In genomic region chr13:53775807-53776206, GRCh38 we compare ENCODE assay signal across 16 cellular contexts.
DNase-seq lines count a peak whose midpoint lies in the region; ATAC-seq and TF ChIP-seq lines count a peak whose summit lies in the region.
"Had no signal": no experiment of that assay in that cellular context is flagged by ENCODE, and none has a peak within 500 bp of the region (broad histone marks: within the 10 kb centered on the region; RNA-seq: fewer than 3 reads in every experiment).

No MANE protein-coding gene starts in this region.

- H3K27ac Mint-ChIP-seq in mesothelial cell of epicardium: no peak overlapping the region
- H3K27ac Mint-ChIP-seq in activated CD4-positive, alpha-beta T cell treated with anti-CD3 and anti-CD28 coated beads, Interleukin-2, amount 10 ng/mL, durations not matched to agents 24 days and 14 days: no peak overlapping the region
- H3K27ac Mint-ChIP-seq: CD8-positive, alpha-beta memory T cell had no signal

- H3K27me3 Mint-ChIP-seq in mesothelial cell of epicardium (ENCODE audit: low read depth): no peaks in the 10 kb centered on the region
- H3K27me3 Mint-ChIP-seq in activated CD4-positive, alpha-beta T cell treated with anti-CD3 and anti-CD28 coated beads, Interleukin-2, amount 10 ng/mL, durations not matched to agents 24 days and 14 days: no peaks in the 10 kb centered on the region
- H3K27me3 Mint-ChIP-seq: CD8-positive, alpha-beta memory T cell had no signal

- peak; percentile 11 for TF ChIP-seq CTCF in mesothelial cell of epicardium (IDR thresholded peaks at IDR 0.05; ENCODE audit: unreplicated experiment)

- no peak for ATAC-seq in HG03565 (IDR thresholded peaks at IDR 0.05; ENCODE audit: unreplicated experiment)
- ATAC-seq: Panc1, Right ventricle myocardium inferior had no signal

- H3K4me1 Mint-ChIP-seq in mesothelial cell of epicardium: peaks cover 35% of the 10 kb centered on the region
- H3K4me1 Mint-ChIP-seq in activated CD4-positive, alpha-beta T cell treated with anti-CD3 and anti-CD28 coated beads, Interleukin-2, amount 10 ng/mL, durations not matched to agents 24 days and 14 days: no peaks in the 10 kb centered on the region
- H3K4me1 Mint-ChIP-seq: CD8-positive, alpha-beta memory T cell had no signal

- H3K9me3 Mint-ChIP-seq in mesothelial cell of epicardium: peaks cover 3% of the 10 kb centered on the region
- H3K9me3 Mint-ChIP-seq in activated CD4-positive, alpha-beta T cell treated with anti-CD3 and anti-CD28 coated beads, Interleukin-2, amount 10 ng/mL, durations not matched to agents 24 days and 14 days: no peaks in the 10 kb centered on the region

- DNase-seq in DMS 273 (lab: John Stamatoyannopoulos, UW; ENCODE audit: unreplicated experiment) (peak; percentile 2), DMS 273 treated with DMSO at 0.1 percent for 48 hours (lab: John Stamatoyannopoulos, UW) (no peak), HT-29 (ENCODE audit: low spot score) (peak; percentile 7), SW480 (ENCODE audit: low spot score) (peak; percentile 11), mesothelial cell of epicardium (ENCODE audit: low spot score in 2 of 2, unreplicated experiment in 2 of 2) (no peak), occipital lobe (lab: John Stamatoyannopoulos, UW) (no peak)
- no peak for DNase-seq in activated CD4-positive, alpha-beta T cell treated with anti-CD3 and anti-CD28 coated beads, Interleukin-2, amount 10 ng/mL, durations not matched to agents 24 days and 14 days
- DNase-seq: 8988T; CD8-positive, alpha-beta memory T cell; DMS153; H7; NCI-H2029; NCI-H524 treated with DMSO at 0.1 percent for 48 hours had no signal

- H3K4me3 Mint-ChIP-seq in mesothelial cell of epicardium: no peak overlapping the region
- no peak overlapping the region for H3K4me3 Mint-ChIP-seq in activated CD4-positive, alpha-beta T cell treated with anti-CD3 and anti-CD28 coated beads, Interleukin-2, amount 10 ng/mL, durations not matched to agents 24 days and 14 days
- H3K4me3 Mint-ChIP-seq: CD8-positive, alpha-beta memory T cell had no signal

- no peaks in the 10 kb centered on the region for H3K36me3 Mint-ChIP-seq in mesothelial cell of epicardium
- no peaks in the 10 kb centered on the region for H3K36me3 Mint-ChIP-seq in activated CD4-positive, alpha-beta T cell treated with anti-CD3 and anti-CD28 coated beads, Interleukin-2, amount 10 ng/mL, durations not matched to agents 24 days and 14 days (ENCODE audit: low read depth)
- H3K36me3 Mint-ChIP-seq: CD8-positive, alpha-beta memory T cell had no signal

- intact Hi-C loops in activated CD4-positive, alpha-beta T cell treated with anti-CD3 and anti-CD28 coated beads, Interleukin-2, amount 10 ng/mL, durations not matched to agents 24 days and 14 days (cut with micrococcal nuclease): no loop called here

Comparison
In these comparisons a context has a peak if more than half of its experiments do, and no peak if none do; other contexts are left out.
1. DNase-seq: peak in DMS 273 (single experiment), HT-29 (single experiment) and SW480 (single experiment); none in DMS 273 treated with DMSO at 0.1 percent for 48 hours (single experiment), mesothelial cell of epicardium (0 of 2), activated CD4-positive, alpha-beta T cell treated with anti-CD3 and anti-CD28 coated beads, Interleukin-2, amount 10 ng/mL, durations not matched to agents 24 days and 14 days (single experiment) and occipital lobe (single experiment).